In the genomic region with DNA sequence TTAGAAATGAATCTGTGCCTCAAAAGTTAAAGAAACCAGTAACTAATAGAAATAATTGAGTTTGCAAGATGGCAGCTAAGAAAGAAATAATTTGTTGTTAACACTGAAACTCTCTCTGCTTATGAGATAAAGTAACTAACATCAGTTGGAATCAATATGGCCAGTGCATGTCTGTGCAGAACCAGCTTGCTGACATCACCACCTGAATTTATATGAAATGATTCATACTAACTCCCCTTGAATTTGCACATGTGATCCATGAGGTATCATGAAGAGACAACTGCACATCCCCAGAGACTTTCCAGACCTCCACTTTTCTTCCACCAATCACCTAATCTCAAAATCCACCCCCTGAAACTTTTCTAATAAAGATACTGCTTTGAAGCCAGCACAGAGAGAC, we compare ENCODE assay signal across 22 cellular contexts. TPM values are rescaled to one million over a fixed set of nuclear protein-coding genes. Genes with fewer than 3 reads are reported as not detected.
"Had no signal": no experiment of that assay in that cellular context is flagged by ENCODE, and none has a peak within 500 bp of the region (broad histone marks: within the 10 kb centered on the region; RNA-seq: fewer than 3 reads in every experiment).

No MANE protein-coding gene starts in this region.

- H3K36me3 ChIP-seq: colonic mucosa, esophagus muscularis mucosa, pancreas had no signal

- H3K9me3 ChIP-seq: colonic mucosa, pancreas had no signal

- H3K4me2 ChIP-seq: hepatocyte, smooth muscle cell had no signal

- H3K4me1 ChIP-seq: colonic mucosa, esophagus muscularis mucosa, pancreas had no signal

- H3K4me3 ChIP-seq: colonic mucosa, esophagus muscularis mucosa, hepatocyte, lung, pancreas, smooth muscle cell had no signal

- H2AFZ ChIP-seq: hepatocyte had no signal

- DNase-seq: colonic mucosa; dermis blood vessel endothelial cell; foreskin melanocyte; head of caudate nucleus; left colon; left ventricle myocardium superior; mesendoderm; naive B cell; occipital lobe; pancreas; right cardiac atrium; stimulated activated CD4-positive, alpha-beta T cell treated with anti-CD3 and anti-CD28 coated beads, Interleukin-2, amount 100 ng/mL, for 48 hours; stimulated activated naive CD4-positive, alpha-beta T cell treated with Interleukin-2 at 50 U/mL for 16 hours; trophoblast cell had no signal

- H3K27me3 ChIP-seq: colonic mucosa, esophagus muscularis mucosa, hepatocyte, pancreas had no signal

- FAIRE-seq: endothelial cell of umbilical vein, pancreas had no signal

- H3K79me2 ChIP-seq: hepatocyte had no signal

- H3K27ac ChIP-seq: colonic mucosa, esophagus muscularis mucosa, hepatocyte, pancreas had no signal

RNA-seq across cellular contexts. Expression of gene CCR8, which starts 43.3 kb away (rescaled TPM):
- total RNA-seq: dermis blood vessel endothelial cell, endothelial cell of umbilical vein, esophagus muscularis mucosa, hepatocyte, kidney epithelial cell, left colon, left ventricle myocardium superior, lung, occipital lobe, pancreas, progenitor cell of endocrine pancreas, right cardiac atrium, smooth muscle cell, urinary bladder had no signal
- polyA plus RNA-seq: endothelial cell of umbilical vein, hepatocyte, pancreas, right cardiac atrium, smooth muscle cell, urinary bladder had no signal
